1 cellular context compared by ENCODE assay signal in the genomic region with DNA sequence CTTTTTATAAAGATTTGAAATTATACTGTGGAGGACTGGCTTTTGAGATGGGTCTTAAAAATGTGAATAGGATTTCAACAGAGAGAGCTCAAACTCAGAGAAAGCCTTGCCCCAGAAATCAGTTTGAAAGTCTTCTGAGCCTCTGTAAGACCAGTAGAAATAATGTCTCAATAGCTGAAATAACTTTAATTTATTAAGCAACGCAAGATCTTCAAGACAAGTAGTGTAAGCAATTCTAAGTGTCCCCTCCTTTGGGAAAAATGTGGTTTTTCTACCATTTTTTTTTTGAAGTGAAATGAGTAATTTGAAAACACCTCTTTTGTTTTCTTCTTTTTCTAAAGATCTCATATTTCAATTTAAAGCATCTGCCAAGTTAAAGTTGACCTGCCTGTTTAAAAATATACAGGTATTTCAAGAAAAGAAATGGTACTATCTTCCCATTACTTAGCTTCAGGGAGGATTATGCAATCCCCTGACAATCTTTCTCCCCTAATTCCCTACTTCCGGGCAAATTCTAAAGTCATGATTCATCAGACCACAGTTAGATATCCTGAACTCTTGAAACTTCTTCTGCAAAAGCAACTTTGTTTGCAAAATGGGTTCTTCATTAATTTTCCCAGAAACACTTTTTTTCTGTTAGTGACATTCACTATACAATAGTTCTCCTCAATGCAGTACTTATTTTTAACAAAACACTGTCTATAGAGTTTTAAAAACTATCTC.
TF ChIP-seq lines count a peak whose summit lies in the region.

No MANE protein-coding gene starts in this region.

TF ChIP-seq in K562, 482 proteins besides CTCF, POLR2A, EP300 and RAD21 (continued from another document and continues in another):
- TF ChIP-seq, protein P1, sequence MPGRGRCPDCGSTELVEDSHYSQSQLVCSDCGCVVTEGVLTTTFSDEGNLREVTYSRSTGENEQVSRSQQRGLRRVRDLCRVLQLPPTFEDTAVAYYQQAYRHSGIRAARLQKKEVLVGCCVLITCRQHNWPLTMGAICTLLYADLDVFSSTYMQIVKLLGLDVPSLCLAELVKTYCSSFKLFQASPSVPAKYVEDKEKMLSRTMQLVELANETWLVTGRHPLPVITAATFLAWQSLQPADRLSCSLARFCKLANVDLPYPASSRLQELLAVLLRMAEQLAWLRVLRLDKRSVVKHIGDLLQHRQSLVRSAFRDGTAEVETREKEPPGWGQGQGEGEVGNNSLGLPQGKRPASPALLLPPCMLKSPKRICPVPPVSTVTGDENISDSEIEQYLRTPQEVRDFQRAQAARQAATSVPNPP (IDR thresholded peaks at IDR 0.05; ENCODE audit: borderline replicate concordance, insufficient read depth, insufficient read length) = no peak
- TF ChIP-seq ZC3H8 (IDR thresholded peaks at IDR 0.05) (no peak), RBM25 (IDR thresholded peaks at IDR 0.05; ENCODE audit: low read depth, low read length, severe bottlenecking) (peak; percentile 64), CBFA2T3 (IDR thresholded peaks at IDR 0.05) (peak; percentile 52), ZNF282 (CRISPR knock-in tag; IDR thresholded peaks at IDR 0.05) (no peak), JUNB (CRISPR knock-in tag; conservative IDR thresholded peaks at IDR 0.05) (peak; percentile 34; the same call in 1 of the 2 replicates), ZNF551 (CRISPR knock-in tag; IDR thresholded peaks at IDR 0.05) (no peak), NCOA1 (IDR thresholded peaks at IDR 0.05; ENCODE audit: low read depth) (peak; percentile 48), SMAD2 (IDR thresholded peaks at IDR 0.05; ENCODE audit: low read depth, low read length) (no peak), RNF2 (IDR thresholded peaks at IDR 0.05) (0 out of 2 replicates have a peak, but pooled peaks have one; percentile 48), FOXM1 (IDR thresholded peaks at IDR 0.05; ENCODE audit: low read depth) (peak; percentile 69), FOXM1 (CRISPR knock-in tag; IDR thresholded peaks at IDR 0.05; ENCODE audit: low read depth) (no peak), SMARCC2 (IDR thresholded peaks at IDR 0.05; ENCODE audit: low read depth) (peak; percentile 84), RBM17 (IDR thresholded peaks at IDR 0.05; ENCODE audit: borderline replicate concordance, low read depth, low read length) (no peak), ZNF24 (IDR thresholded peaks at IDR 0.05) (no peak), ARID1B (IDR thresholded peaks at IDR 0.05) (peak; percentile 83), HNRNPUL1 (IDR thresholded peaks at IDR 0.05; ENCODE audit: low read length) (no peak), RBFOX2 (IDR thresholded peaks at IDR 0.05; ENCODE audit: low read depth, low read length) (peak; percentile 32), ZNF699 (CRISPR knock-in tag; IDR thresholded peaks at IDR 0.05; ENCODE audit: insufficient replicate concordance) (no peak), ZNF175 (CRISPR knock-in tag; IDR thresholded peaks at IDR 0.05; ENCODE audit: low read depth) (no peak; the same call in 1 of the 2 replicates), HNRNPLL (IDR thresholded peaks at IDR 0.05; ENCODE audit: low read depth, low read length, poor library complexity, severe bottlenecking) (no peak), KLF10 (CRISPR knock-in tag; IDR thresholded peaks at IDR 0.05) (no peak)
- TF ChIP-seq, protein P2, sequence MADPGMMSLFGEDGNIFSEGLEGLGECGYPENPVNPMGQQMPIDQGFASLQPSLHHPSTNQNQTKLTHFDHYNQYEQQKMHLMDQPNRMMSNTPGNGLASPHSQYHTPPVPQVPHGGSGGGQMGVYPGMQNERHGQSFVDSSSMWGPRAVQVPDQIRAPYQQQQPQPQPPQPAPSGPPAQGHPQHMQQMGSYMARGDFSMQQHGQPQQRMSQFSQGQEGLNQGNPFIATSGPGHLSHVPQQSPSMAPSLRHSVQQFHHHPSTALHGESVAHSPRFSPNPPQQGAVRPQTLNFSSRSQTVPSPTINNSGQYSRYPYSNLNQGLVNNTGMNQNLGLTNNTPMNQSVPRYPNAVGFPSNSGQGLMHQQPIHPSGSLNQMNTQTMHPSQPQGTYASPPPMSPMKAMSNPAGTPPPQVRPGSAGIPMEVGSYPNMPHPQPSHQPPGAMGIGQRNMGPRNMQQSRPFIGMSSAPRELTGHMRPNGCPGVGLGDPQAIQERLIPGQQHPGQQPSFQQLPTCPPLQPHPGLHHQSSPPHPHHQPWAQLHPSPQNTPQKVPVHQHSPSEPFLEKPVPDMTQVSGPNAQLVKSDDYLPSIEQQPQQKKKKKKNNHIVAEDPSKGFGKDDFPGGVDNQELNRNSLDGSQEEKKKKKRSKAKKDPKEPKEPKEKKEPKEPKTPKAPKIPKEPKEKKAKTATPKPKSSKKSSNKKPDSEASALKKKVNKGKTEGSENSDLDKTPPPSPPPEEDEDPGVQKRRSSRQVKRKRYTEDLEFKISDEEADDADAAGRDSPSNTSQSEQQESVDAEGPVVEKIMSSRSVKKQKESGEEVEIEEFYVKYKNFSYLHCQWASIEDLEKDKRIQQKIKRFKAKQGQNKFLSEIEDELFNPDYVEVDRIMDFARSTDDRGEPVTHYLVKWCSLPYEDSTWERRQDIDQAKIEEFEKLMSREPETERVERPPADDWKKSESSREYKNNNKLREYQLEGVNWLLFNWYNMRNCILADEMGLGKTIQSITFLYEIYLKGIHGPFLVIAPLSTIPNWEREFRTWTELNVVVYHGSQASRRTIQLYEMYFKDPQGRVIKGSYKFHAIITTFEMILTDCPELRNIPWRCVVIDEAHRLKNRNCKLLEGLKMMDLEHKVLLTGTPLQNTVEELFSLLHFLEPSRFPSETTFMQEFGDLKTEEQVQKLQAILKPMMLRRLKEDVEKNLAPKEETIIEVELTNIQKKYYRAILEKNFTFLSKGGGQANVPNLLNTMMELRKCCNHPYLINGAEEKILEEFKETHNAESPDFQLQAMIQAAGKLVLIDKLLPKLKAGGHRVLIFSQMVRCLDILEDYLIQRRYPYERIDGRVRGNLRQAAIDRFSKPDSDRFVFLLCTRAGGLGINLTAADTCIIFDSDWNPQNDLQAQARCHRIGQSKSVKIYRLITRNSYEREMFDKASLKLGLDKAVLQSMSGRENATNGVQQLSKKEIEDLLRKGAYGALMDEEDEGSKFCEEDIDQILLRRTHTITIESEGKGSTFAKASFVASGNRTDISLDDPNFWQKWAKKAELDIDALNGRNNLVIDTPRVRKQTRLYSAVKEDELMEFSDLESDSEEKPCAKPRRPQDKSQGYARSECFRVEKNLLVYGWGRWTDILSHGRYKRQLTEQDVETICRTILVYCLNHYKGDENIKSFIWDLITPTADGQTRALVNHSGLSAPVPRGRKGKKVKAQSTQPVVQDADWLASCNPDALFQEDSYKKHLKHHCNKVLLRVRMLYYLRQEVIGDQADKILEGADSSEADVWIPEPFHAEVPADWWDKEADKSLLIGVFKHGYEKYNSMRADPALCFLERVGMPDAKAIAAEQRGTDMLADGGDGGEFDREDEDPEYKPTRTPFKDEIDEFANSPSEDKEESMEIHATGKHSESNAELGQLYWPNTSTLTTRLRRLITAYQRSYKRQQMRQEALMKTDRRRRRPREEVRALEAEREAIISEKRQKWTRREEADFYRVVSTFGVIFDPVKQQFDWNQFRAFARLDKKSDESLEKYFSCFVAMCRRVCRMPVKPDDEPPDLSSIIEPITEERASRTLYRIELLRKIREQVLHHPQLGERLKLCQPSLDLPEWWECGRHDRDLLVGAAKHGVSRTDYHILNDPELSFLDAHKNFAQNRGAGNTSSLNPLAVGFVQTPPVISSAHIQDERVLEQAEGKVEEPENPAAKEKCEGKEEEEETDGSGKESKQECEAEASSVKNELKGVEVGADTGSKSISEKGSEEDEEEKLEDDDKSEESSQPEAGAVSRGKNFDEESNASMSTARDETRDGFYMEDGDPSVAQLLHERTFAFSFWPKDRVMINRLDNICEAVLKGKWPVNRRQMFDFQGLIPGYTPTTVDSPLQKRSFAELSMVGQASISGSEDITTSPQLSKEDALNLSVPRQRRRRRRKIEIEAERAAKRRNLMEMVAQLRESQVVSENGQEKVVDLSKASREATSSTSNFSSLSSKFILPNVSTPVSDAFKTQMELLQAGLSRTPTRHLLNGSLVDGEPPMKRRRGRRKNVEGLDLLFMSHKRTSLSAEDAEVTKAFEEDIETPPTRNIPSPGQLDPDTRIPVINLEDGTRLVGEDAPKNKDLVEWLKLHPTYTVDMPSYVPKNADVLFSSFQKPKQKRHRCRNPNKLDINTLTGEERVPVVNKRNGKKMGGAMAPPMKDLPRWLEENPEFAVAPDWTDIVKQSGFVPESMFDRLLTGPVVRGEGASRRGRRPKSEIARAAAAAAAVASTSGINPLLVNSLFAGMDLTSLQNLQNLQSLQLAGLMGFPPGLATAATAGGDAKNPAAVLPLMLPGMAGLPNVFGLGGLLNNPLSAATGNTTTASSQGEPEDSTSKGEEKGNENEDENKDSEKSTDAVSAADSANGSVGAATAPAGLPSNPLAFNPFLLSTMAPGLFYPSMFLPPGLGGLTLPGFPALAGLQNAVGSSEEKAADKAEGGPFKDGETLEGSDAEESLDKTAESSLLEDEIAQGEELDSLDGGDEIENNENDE (IDR thresholded peaks at IDR 0.05; ENCODE audit: low read depth, low read length) = no peak
- TF ChIP-seq, protein P3, sequence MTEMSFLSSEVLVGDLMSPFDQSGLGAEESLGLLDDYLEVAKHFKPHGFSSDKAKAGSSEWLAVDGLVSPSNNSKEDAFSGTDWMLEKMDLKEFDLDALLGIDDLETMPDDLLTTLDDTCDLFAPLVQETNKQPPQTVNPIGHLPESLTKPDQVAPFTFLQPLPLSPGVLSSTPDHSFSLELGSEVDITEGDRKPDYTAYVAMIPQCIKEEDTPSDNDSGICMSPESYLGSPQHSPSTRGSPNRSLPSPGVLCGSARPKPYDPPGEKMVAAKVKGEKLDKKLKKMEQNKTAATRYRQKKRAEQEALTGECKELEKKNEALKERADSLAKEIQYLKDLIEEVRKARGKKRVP (CRISPR knock-in tag; IDR thresholded peaks at IDR 0.05) = peak; percentile 81
- TF ChIP-seq, protein P4, sequence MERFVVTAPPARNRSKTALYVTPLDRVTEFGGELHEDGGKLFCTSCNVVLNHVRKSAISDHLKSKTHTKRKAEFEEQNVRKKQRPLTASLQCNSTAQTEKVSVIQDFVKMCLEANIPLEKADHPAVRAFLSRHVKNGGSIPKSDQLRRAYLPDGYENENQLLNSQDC (CRISPR knock-in tag; IDR thresholded peaks at IDR 0.05) = no peak
- TF ChIP-seq, protein P5, sequence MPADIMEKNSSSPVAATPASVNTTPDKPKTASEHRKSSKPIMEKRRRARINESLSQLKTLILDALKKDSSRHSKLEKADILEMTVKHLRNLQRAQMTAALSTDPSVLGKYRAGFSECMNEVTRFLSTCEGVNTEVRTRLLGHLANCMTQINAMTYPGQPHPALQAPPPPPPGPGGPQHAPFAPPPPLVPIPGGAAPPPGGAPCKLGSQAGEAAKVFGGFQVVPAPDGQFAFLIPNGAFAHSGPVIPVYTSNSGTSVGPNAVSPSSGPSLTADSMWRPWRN (IDR thresholded peaks at IDR 0.05; ENCODE audit: low read depth) = no peak
- TF ChIP-seq, protein P6, sequence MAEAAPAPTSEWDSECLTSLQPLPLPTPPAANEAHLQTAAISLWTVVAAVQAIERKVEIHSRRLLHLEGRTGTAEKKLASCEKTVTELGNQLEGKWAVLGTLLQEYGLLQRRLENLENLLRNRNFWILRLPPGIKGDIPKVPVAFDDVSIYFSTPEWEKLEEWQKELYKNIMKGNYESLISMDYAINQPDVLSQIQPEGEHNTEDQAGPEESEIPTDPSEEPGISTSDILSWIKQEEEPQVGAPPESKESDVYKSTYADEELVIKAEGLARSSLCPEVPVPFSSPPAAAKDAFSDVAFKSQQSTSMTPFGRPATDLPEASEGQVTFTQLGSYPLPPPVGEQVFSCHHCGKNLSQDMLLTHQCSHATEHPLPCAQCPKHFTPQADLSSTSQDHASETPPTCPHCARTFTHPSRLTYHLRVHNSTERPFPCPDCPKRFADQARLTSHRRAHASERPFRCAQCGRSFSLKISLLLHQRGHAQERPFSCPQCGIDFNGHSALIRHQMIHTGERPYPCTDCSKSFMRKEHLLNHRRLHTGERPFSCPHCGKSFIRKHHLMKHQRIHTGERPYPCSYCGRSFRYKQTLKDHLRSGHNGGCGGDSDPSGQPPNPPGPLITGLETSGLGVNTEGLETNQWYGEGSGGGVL (CRISPR knock-in tag; IDR thresholded peaks at IDR 0.05) = no peak
- TF ChIP-seq, protein P7, sequence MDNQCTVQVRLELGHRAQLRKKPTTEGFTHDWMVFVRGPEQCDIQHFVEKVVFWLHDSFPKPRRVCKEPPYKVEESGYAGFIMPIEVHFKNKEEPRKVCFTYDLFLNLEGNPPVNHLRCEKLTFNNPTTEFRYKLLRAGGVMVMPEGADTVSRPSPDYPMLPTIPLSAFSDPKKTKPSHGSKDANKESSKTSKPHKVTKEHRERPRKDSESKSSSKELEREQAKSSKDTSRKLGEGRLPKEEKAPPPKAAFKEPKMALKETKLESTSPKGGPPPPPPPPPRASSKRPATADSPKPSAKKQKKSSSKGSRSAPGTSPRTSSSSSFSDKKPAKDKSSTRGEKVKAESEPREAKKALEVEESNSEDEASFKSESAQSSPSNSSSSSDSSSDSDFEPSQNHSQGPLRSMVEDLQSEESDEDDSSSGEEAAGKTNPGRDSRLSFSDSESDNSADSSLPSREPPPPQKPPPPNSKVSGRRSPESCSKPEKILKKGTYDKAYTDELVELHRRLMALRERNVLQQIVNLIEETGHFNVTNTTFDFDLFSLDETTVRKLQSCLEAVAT (IDR thresholded peaks at IDR 0.05) = peak in 1 of 2 experiments; percentile 70; a peak in 1 of 4 replicates
- TF ChIP-seq, protein P8, sequence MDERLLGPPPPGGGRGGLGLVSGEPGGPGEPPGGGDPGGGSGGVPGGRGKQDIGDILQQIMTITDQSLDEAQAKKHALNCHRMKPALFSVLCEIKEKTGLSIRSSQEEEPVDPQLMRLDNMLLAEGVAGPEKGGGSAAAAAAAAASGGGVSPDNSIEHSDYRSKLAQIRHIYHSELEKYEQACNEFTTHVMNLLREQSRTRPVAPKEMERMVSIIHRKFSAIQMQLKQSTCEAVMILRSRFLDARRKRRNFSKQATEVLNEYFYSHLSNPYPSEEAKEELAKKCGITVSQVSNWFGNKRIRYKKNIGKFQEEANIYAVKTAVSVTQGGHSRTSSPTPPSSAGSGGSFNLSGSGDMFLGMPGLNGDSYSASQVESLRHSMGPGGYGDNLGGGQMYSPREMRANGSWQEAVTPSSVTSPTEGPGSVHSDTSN (CRISPR knock-in tag; IDR thresholded peaks at IDR 0.05; ENCODE audit: low read depth) = no peak
- TF ChIP-seq, protein P8 (tag; conservative IDR thresholded peaks at IDR 0.05; ENCODE audit: low read depth) = peak; percentile 35; the same call in 1 of the 2 replicates
